Comparison of ENCODE assay signal across 32 cellular contexts in the genomic region with DNA sequence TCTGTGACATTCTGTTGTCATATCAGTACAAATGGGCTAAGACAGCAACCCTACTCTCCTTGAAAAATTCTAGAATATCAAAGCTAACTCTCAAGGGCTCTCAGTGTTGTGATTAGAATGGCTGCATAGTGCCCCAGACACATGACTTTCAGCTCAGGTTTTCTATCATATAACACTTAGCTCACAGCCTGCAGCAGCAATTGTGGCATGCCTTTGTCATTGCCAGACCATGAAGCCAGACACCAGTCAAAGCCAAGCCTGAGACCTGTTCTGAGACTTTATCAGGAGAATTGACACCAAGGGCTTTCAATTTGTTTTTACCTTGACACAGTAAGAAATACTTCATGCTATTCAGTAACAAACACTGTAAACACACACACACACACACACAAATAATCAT.
"Had no signal": no experiment of that assay in that cellular context is flagged by ENCODE, and none has a peak within 500 bp of the region (broad histone marks: within the 10 kb centered on the region; RNA-seq: fewer than 3 reads in every experiment).

No MANE protein-coding gene starts in this region.

- H3K27me3 ChIP-seq: adrenal gland, ascending aorta, body of pancreas, brain microvascular endothelial cell, breast epithelium, cardiac muscle cell had no signal

- H3K27ac ChIP-seq: adrenal gland, ascending aorta, body of pancreas, brain microvascular endothelial cell, breast epithelium, cardiac muscle cell had no signal

- H3K4me1 ChIP-seq: adrenal gland, ascending aorta, body of pancreas, breast epithelium had no signal

- H3K4me3 ChIP-seq: adrenal gland, ascending aorta, body of pancreas, breast epithelium, cardiac muscle cell had no signal

- H3K36me3 ChIP-seq: adrenal gland, ascending aorta, brain microvascular endothelial cell, breast epithelium, cardiac muscle cell had no signal

- ATAC-seq: activated naive CD4-positive, alpha-beta T cell treated with anti-CD3 and anti-CD28 coated beads, Interleukin-2, amount 50 U/mL, for 72 hours; activated naive CD8-positive, alpha-beta T cell treated with anti-CD3 and anti-CD28 coated beads, Interleukin-2, amount 50 U/mL, for 24 hours; activated T-cell treated with anti-CD3 and anti-CD28 coated beads, Interleukin-2, amount 50 U/mL, for 4 hours; activated T-cell treated with anti-CD3 and anti-CD28 coated beads, Interleukin-2, amount 50 U/mL, for 72 hours; activated T-helper 17 cell treated with anti-CD3 and anti-CD28 coated beads, Interleukin-2, amount 50 U/mL, for 72 hours; body of pancreas had no signal

- H3K9me3 ChIP-seq: adrenal gland, ascending aorta, body of pancreas, breast epithelium had no signal

- DNase-seq: activated effector memory CD4-positive, alpha-beta T cell treated with anti-CD3 and anti-CD28 coated beads, Interleukin-2, amount 50 U/mL, for 16 hours; activated effector memory CD4-positive, alpha-beta T cell treated with Interleukin-2 at 50 U/mL for 16 hours; activated gamma-delta T cell; activated gamma-delta T cell treated with Interleukin-2 at 50 U/mL for 16 hours; activated naive CD4-positive, alpha-beta T cell; activated naive CD4-positive, alpha-beta T cell treated with anti-CD3 and anti-CD28 coated beads for 36 hours; activated naive CD4-positive, alpha-beta T cell treated with anti-CD3 and anti-CD28 coated beads, Interleukin-2, amount 10 ng/mL, durations not matched to agents 7 days and 5 days; activated naive CD4-positive, alpha-beta T cell treated with anti-CD3 and anti-CD28 coated beads, Interleukin-2, amount 50 U/mL, for 16 hours; activated naive CD4-positive, alpha-beta T cell treated with Interleukin-2 at 50 U/mL for 16 hours; activated naive CD8-positive, alpha-beta T cell treated with anti-CD3 and anti-CD28 coated beads for 36 hours; activated naive CD8-positive, alpha-beta T cell treated with anti-CD3 and anti-CD28 coated beads, Interleukin-2, amount 10 ng/mL, durations not matched to agents 7 days and 5 days; activated naive CD8-positive, alpha-beta T cell treated with anti-CD3 and anti-CD28 coated beads, Interleukin-2, amount 50 U/mL, for 24 hours; activated T-cell treated with anti-CD3 and anti-CD28 coated beads, Interleukin-2, amount 50 U/mL, for 1 hour; activated T-cell treated with anti-CD3 and anti-CD28 coated beads, Interleukin-2, amount 50 U/mL, for 24 hours; activated T-cell treated with anti-CD3 and anti-CD28 coated beads, Interleukin-2, amount 50 U/mL, for 4 hours; activated T-cell treated with anti-CD3 and anti-CD28 coated beads, Interleukin-2, amount 50 U/mL, for 48 hours; activated T-cell treated with anti-CD3 and anti-CD28 coated beads, Interleukin-2, amount 50 U/mL, for 72 hours; amniotic stem cell; amygdala; anterior cingulate cortex; aorta; body of pancreas; brain microvascular endothelial cell; caudate nucleus; central memory CD4-positive, alpha-beta T cell; cerebellar nuclear complex had no signal
